22 cellular contexts compared by ENCODE assay signal in genomic region chr4:71294301-71294700, GRCh38. TPM values are rescaled to one million over a fixed set of nuclear protein-coding genes. Genes with fewer than 3 reads are reported as not detected.
DNase-seq lines count a peak whose midpoint lies in the region; ATAC-seq and TF ChIP-seq lines count a peak whose summit lies in the region.
"Had no signal": no experiment of that assay in that cellular context is flagged by ENCODE, and none has a peak within 500 bp of the region (broad histone marks: within the 10 kb centered on the region; RNA-seq: fewer than 3 reads in every experiment).

No MANE protein-coding gene starts in this region.

- TF ChIP-seq POLR2A in thyroid gland (IDR thresholded peaks at IDR 0.05), result no peak

- no peaks in the 10 kb centered on the region for H3K9me3 ChIP-seq in thyroid gland

- H3K36me3 ChIP-seq in thyroid gland, result no peaks in the 10 kb centered on the region

- peak; percentile 3 for DNase-seq in NCI-H82 (lab: John Stamatoyannopoulos, UW)
- no peak for DNase-seq in NCI-H82 treated with DMSO at 0.1 percent for 48 hours (lab: John Stamatoyannopoulos, UW; ENCODE audit: unreplicated experiment)
- DNase-seq in astrocyte of the spinal cord (ENCODE audit: low read depth, low spot score), result peak; percentile 40
- peak; percentile 21 for DNase-seq in iris pigment epithelial cell (ENCODE audit: low read depth)
- no peak for DNase-seq in thyroid gland
- DNase-seq in cardiac septum (ENCODE audit: low spot score), result no peak
- DNase-seq: activated CD4-positive, alpha-beta T cell treated with anti-CD3 and anti-CD28 coated beads, Interleukin-2, amount 10 ng/mL, durations not matched to agents 7 days and 5 days; activated naive CD4-positive, alpha-beta T cell treated with Interleukin-2 at 50 U/mL for 16 hours; activated T-cell treated with anti-CD3 and anti-CD28 coated beads, Interleukin-2, amount 50 U/mL, for 72 hours; DMS53; hypothalamus; Kasumi-1; NCI-H187; NCI-H69 had no signal

- peaks cover 38 to 42% of the 10 kb centered on the region in 2 donors for H3K4me1 ChIP-seq in thyroid gland

- TF ChIP-seq CTCF in astrocyte of the spinal cord (IDR thresholded peaks at IDR 0.05; ENCODE audit: low read depth, low read length) (no peak), thyroid gland (IDR thresholded peaks at IDR 0.05) (no peak)

- no peaks in the 10 kb centered on the region for H3K27me3 ChIP-seq in thyroid gland

- no peak overlapping the region for H3K4me3 ChIP-seq in astrocyte of the spinal cord (ENCODE audit: low read depth, low read length)
- H3K4me3 ChIP-seq in thyroid gland (replicated peaks in 1 of 3), result no peak overlapping the region
- H3K4me3 ChIP-seq: GM12878 had no signal

- in situ Hi-C loops in astrocyte of the spinal cord (cut with HindIII; ENCODE audit: low sequenced_read_pairs), result no loop called here

- 30 to 37% methylated on average over 3 of the region's 3 CpGs for WGBS in thyroid gland, 2 donors

- ATAC-seq in GM21619 (IDR thresholded peaks at IDR 0.05; ENCODE audit: unreplicated experiment), result no peak
- ATAC-seq in GM21447 (IDR thresholded peaks at IDR 0.05; ENCODE audit: unreplicated experiment), result no peak
- ATAC-seq: GM12878, sciatic nerve had no signal

- intact Hi-C loops in thyroid gland (cut with DNase I) (no loop called here), cardiac septum (cut with DNase I) (no loop called here)

- H3K27ac ChIP-seq in thyroid gland, result peak overlapping the region in 2 of 3 donors; percentile 19 to 39
- H3K27ac ChIP-seq: 22Rv1, HL-60, VCaP had no signal

RNA-seq across cellular contexts. Expression of gene SLC4A4, which starts 44.5 kb away (rescaled TPM):
- total RNA-seq in thyroid gland (10 to 100 TPM; 39.8 to 90.7 (median 72.8) TPM), cardiac septum (22.0 TPM)
- total RNA-seq: B cell had no signal

Comparison
In these comparisons a context has a peak if more than half of its experiments do, and no peak if none do; other contexts are left out.
1. DNase-seq: peak in NCI-H82 (single experiment), astrocyte of the spinal cord (single experiment) and iris pigment epithelial cell (single experiment); none in NCI-H82 treated with DMSO at 0.1 percent for 48 hours (single experiment), thyroid gland (0 of 2) and cardiac septum (single experiment).